8 cellular contexts compared by ENCODE assay signal in the genomic region with DNA sequence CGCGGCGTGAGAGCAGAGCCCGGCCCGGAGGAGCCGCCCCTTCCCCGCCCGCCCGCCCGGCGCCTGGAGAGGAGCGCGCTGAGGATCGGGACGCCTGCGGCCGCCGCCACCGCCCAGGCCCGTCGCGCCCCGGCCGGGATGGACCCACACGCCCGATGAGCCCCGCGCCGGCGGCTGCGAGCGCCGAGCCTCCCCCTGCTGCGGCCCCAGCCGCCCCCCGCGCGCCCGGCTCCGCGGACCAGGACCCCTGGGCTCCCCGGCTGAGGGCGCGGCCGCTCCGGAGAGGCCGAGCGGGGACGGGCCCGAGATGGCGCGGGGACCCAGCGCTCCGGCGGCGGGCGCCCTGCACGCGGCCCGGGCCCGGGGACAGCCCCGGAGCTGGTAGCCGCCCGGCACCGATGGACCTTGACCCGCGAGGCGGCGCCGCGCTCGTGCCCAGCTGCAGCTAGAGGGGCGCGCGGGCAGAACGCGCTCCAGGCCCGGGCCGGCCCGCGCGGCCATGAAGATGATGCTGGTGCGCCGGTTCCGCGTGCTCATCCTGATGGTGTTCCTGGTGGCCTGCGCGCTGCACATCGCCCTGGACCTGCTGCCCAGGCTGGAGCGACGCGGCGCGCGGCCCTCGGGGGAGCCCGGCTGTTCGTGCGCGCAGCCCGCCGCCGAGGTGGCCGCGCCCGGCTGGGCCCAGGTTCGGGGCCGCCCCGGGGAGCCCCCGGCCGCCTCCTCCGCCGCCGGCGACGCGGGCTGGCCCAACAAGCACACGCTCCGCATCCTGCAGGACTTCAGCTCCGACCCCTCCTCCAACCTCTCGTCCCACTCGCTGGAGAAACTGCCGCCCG. TPM values are rescaled to one million over a fixed set of nuclear protein-coding genes. Genes with fewer than 3 reads are reported as not detected.
DNase-seq lines count a peak whose midpoint lies in the region; ATAC-seq, FAIRE-seq and TF ChIP-seq lines count a peak whose summit lies in the region.

No MANE protein-coding gene starts in this region.

- H3K4me3 ChIP-seq in NT2/D1 (ENCODE audit: insufficient read length, low read depth) (peak overlapping the region; percentile 76), fibroblast of mammary gland (ENCODE audit: control insufficient read depth, low read depth, low read length) (peak overlapping the region; percentile 95), neuronal stem cell (ENCODE audit: low read length in 2 of 2) (peak overlapping the region; percentile 59 to 90)

- H2BK15ac ChIP-seq in neuronal stem cell (ENCODE audit: low read length) = peak overlapping the region; percentile 45

- H3K23ac ChIP-seq in neuronal stem cell (ENCODE audit: low read depth, low read length, poor library complexity) = no peak overlapping the region

- peak overlapping the region; percentile 88 for H2AFZ ChIP-seq in neuronal stem cell (ENCODE audit: low read length)

- H2AK5ac ChIP-seq in neuronal stem cell (ENCODE audit: low read depth, low read length) = peak overlapping the region; percentile 53

- H3K79me1 ChIP-seq in neuronal stem cell (ENCODE audit: low read depth, low read length) = peaks cover 2% of the 10 kb centered on the region

- H4K91ac ChIP-seq in neuronal stem cell (ENCODE audit: low read depth, low read length, poor library complexity) = no peak overlapping the region

- H3K4me1 ChIP-seq in NT2/D1 (ENCODE audit: insufficient read depth, insufficient read length) (peaks cover 48% of the 10 kb centered on the region), neuronal stem cell (ENCODE audit: control insufficient read depth in 2 of 2, insufficient read depth in 1 of 2, low read depth in 1 of 2, low read length in 2 of 2) (peaks cover 15 to 20% of the 10 kb centered on the region in 2 donors)

- FAIRE-seq in RCC 7860 (lab: Jason Lieb, UNC) = no peak

- H3K14ac ChIP-seq in neuronal stem cell (ENCODE audit: low read length) = peak overlapping the region; percentile 87

- WGBS in neuronal stem cell (ENCODE audit: extremely low coverage in 2 of 2, insufficient read length in 2 of 2, insufficient replicate concordance in 1 of 2), 2 donors = no CpG with 5 or more reads among the region's 124 CpGs

- peaks cover 30% of the 10 kb centered on the region for H3K36me3 ChIP-seq in NT2/D1 (ENCODE audit: insufficient read depth, insufficient read length, low read length)
- H3K36me3 ChIP-seq in neuronal stem cell (replicated peaks in 1 of 2; ENCODE audit: control insufficient read depth in 2 of 2, insufficient read depth in 2 of 2, low read length in 2 of 2) = peaks cover 6 to 15% of the 10 kb centered on the region in 2 donors

- peak overlapping the region; percentile 97 for H3K4me2 ChIP-seq in neuronal stem cell (ENCODE audit: insufficient read depth, low read length, poor library complexity, severe bottlenecking)

- peak overlapping the region; percentile 43 for H3K4ac ChIP-seq in neuronal stem cell (ENCODE audit: low read length)

- peak overlapping the region; percentile 96 for H3K18ac ChIP-seq in neuronal stem cell (ENCODE audit: low read length)

- peak overlapping the region; percentile 10 for H4K8ac ChIP-seq in neuronal stem cell (ENCODE audit: low read depth, low read length)

- H2BK5ac ChIP-seq in neuronal stem cell (ENCODE audit: low read length) = peak overlapping the region; percentile 71

- ATAC-seq in GM21360 (IDR thresholded peaks at IDR 0.05; ENCODE audit: unreplicated experiment) (no peak), HG03139 (IDR thresholded peaks at IDR 0.05; ENCODE audit: unreplicated experiment) (no peak)

- TF ChIP-seq CTCF in fibroblast of mammary gland (conservative IDR thresholded peaks at IDR 0.05; ENCODE audit: control insufficient read depth, insufficient read depth, low read depth, low read length) = no peak

- H3K9ac ChIP-seq in NT2/D1 (ENCODE audit: insufficient read length, low read depth) (peak overlapping the region; percentile 89), neuronal stem cell (ENCODE audit: low read depth, low read length, poor library complexity) (peak overlapping the region; percentile 94)

- peak overlapping the region; percentile 14 for H2BK120ac ChIP-seq in neuronal stem cell (ENCODE audit: low read depth, low read length)

- peak; percentile 49 for DNase-seq in AG20443 (ENCODE audit: low spot score)
- DNase-seq in NT2/D1 (ENCODE audit: low read depth, low spot score) = no peak
- DNase-seq in fibroblast of mammary gland (ENCODE audit: low read depth) = no peak
- DNase-seq in neuronal stem cell (ENCODE audit: low spot score) = no peak
- no peak for DNase-seq in cerebellar nuclear complex (lab: John Stamatoyannopoulos, UW)
- no peak for DNase-seq in RCC 7860 (ENCODE audit: low spot score)

- H3K9me3 ChIP-seq in NT2/D1 (ENCODE audit: insufficient read depth, low read length) (no peaks in the 10 kb centered on the region), neuronal stem cell (replicated peaks in 1 of 2; ENCODE audit: control insufficient read depth in 2 of 2, insufficient read depth in 1 of 2, low read depth in 1 of 2, low read length in 2 of 2) (no peaks in the 10 kb centered on the region)

- H3K27ac ChIP-seq in neuronal stem cell (replicated peaks; ENCODE audit: low read length) = no peak overlapping the region

- peak overlapping the region; percentile 89 for H2BK12ac ChIP-seq in neuronal stem cell (ENCODE audit: low read length)

- H3K27me3 ChIP-seq in NT2/D1 (ENCODE audit: insufficient read depth, insufficient read length) (peaks cover 7% of the 10 kb centered on the region), neuronal stem cell (ENCODE audit: control insufficient read depth in 3 of 3, insufficient read depth in 3 of 3, low read depth in 1 of 3, low read length in 3 of 3) (peaks cover 5 to 37% (median 33%) of the 10 kb centered on the region in 3 experiments)

RNA-seq across cellular contexts. Expression of a gene that starts 0.5 kb away (rescaled TPM):
- polyA plus RNA-seq in neuronal stem cell (2013, experiment 1 of 2) = 7.3 TPM
- 7.3 TPM for polyA plus RNA-seq in neuronal stem cell (2013, experiment 2 of 2)
